Comparison of ENCODE assay signal across 26 cellular contexts in genomic region chr20:51089840-51090239, GRCh38.
"Had no signal": no experiment of that assay in that cellular context is flagged by ENCODE, and none has a peak within 500 bp of the region (broad histone marks: within the 10 kb centered on the region; RNA-seq: fewer than 3 reads in every experiment).

No MANE protein-coding gene starts in this region.

- H3K4me3 Mint-ChIP-seq: effector memory CD8-positive, alpha-beta T cell; endodermal cell; mesothelial cell of epicardium had no signal

- H3K79me2 ChIP-seq: hepatocyte had no signal

- FAIRE-seq: colon, endometrium had no signal

- H3K4me2 ChIP-seq: hepatocyte had no signal

- DNase-seq: dermis blood vessel endothelial cell; dorsolateral prefrontal cortex; effector CD4-positive, alpha-beta T cell; effector memory CD8-positive, alpha-beta T cell; erythroblast; esophagus squamous epithelium; foreskin fibroblast; foreskin melanocyte; heart left ventricle; immature natural killer cell; islet precursor cell; left cardiac atrium; left lung; left ventricle myocardium superior; lower lobe of right lung; mesenchymal stem cell; mucosa of descending colon; naive B cell had no signal

- H3K36me3 Mint-ChIP-seq: immature natural killer cell, mesothelial cell of epicardium, naive B cell had no signal

- H2AFZ ChIP-seq: hepatocyte had no signal

- H3K36me3 ChIP-seq: esophagus squamous epithelium, gastroesophageal sphincter, heart left ventricle, left lung, lower lobe of right lung had no signal

- H3K9me3 Mint-ChIP-seq: effector memory CD8-positive, alpha-beta T cell; endodermal cell; mesothelial cell of epicardium; naive B cell had no signal

- H3K27ac Mint-ChIP-seq: effector memory CD8-positive, alpha-beta T cell; endodermal cell; immature natural killer cell; mesothelial cell of epicardium had no signal

- H3K27ac ChIP-seq: coronary artery, dorsolateral prefrontal cortex, epithelial cell of prostate, esophagus squamous epithelium, gastroesophageal sphincter, heart left ventricle, hepatocyte, left lung, lower lobe of right lung had no signal

- H3K9me3 ChIP-seq: esophagus squamous epithelium, gastroesophageal sphincter, heart left ventricle, left lung, lower lobe of right lung, mucosa of descending colon had no signal

- H3K4me3 ChIP-seq: coronary artery, dorsolateral prefrontal cortex, esophagus squamous epithelium, gastroesophageal sphincter, heart left ventricle, hepatocyte, left lung, lower lobe of right lung, mucosa of descending colon had no signal

- H3K4me1 ChIP-seq: gastroesophageal sphincter, heart left ventricle, left lung, lower lobe of right lung had no signal
